ENCODE assay signal across 1 cellular context in the genomic region with DNA sequence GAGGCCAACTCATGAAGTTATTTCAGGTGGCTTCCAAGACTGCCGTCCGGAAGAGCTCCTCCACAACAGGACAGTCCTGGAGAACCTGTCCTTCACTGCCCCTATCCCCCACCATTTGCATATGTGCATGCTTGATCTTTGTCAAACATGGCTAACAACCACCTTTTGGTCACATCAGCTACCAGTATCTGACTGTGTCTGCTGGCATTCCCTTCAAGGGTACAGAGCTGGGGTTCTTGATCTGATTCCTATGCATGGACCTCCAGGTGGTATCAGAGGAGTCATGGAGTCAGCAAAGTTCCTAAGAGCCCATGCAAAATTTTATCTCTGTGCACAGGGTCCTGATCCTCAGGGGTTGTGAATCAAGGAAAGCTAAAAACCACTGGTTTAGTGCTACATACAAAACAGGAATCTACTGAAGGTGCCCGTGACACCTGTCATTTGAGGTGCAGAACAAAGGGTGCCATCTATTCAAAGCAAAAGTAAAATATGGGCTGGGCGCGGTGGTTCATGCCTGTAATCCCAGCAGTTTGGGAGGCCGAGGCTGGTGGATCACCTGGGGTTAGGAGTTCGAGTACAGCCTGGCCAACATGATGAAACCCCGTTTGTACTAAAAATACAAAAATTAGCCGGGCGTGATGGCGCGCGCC.
TF ChIP-seq lines count a peak whose summit lies in the region.

No MANE protein-coding gene starts in this region.

TF ChIP-seq in GM23338, 12 proteins besides CTCF, POLR2A, EP300 and RAD21:
- TF ChIP-seq, protein P1, sequence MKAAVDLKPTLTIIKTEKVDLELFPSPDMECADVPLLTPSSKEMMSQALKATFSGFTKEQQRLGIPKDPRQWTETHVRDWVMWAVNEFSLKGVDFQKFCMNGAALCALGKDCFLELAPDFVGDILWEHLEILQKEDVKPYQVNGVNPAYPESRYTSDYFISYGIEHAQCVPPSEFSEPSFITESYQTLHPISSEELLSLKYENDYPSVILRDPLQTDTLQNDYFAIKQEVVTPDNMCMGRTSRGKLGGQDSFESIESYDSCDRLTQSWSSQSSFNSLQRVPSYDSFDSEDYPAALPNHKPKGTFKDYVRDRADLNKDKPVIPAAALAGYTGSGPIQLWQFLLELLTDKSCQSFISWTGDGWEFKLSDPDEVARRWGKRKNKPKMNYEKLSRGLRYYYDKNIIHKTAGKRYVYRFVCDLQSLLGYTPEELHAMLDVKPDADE (IDR thresholded peaks at IDR 0.05), result no peak
- TF ChIP-seq, protein P2, sequence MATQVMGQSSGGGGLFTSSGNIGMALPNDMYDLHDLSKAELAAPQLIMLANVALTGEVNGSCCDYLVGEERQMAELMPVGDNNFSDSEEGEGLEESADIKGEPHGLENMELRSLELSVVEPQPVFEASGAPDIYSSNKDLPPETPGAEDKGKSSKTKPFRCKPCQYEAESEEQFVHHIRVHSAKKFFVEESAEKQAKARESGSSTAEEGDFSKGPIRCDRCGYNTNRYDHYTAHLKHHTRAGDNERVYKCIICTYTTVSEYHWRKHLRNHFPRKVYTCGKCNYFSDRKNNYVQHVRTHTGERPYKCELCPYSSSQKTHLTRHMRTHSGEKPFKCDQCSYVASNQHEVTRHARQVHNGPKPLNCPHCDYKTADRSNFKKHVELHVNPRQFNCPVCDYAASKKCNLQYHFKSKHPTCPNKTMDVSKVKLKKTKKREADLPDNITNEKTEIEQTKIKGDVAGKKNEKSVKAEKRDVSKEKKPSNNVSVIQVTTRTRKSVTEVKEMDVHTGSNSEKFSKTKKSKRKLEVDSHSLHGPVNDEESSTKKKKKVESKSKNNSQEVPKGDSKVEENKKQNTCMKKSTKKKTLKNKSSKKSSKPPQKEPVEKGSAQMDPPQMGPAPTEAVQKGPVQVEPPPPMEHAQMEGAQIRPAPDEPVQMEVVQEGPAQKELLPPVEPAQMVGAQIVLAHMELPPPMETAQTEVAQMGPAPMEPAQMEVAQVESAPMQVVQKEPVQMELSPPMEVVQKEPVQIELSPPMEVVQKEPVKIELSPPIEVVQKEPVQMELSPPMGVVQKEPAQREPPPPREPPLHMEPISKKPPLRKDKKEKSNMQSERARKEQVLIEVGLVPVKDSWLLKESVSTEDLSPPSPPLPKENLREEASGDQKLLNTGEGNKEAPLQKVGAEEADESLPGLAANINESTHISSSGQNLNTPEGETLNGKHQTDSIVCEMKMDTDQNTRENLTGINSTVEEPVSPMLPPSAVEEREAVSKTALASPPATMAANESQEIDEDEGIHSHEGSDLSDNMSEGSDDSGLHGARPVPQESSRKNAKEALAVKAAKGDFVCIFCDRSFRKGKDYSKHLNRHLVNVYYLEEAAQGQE (IDR thresholded peaks at IDR 0.05; ENCODE audit: unreplicated experiment), result no peak
- TF ChIP-seq JUNB (IDR thresholded peaks at IDR 0.05; ENCODE audit: unreplicated experiment) (no peak), POLR2AphosphoS5 (IDR thresholded peaks at IDR 0.05; ENCODE audit: low read depth) (no peak), ZNF331 (CRISPR knock-in tag; IDR thresholded peaks at IDR 0.05; ENCODE audit: low read depth) (no peak), CREB1 (CRISPR knock-in tag; IDR thresholded peaks at IDR 0.05; ENCODE audit: low read depth) (no peak), STAT1 (IDR thresholded peaks at IDR 0.05; ENCODE audit: unreplicated experiment) (no peak), NANOG (IDR thresholded peaks at IDR 0.05; ENCODE audit: borderline replicate concordance) (no peak), EZH2phosphoT487 (IDR thresholded peaks at IDR 0.05; ENCODE audit: unreplicated experiment) (no peak), EZH2 (IDR thresholded peaks at IDR 0.05; ENCODE audit: low read depth, unreplicated experiment) (no peak)
- TF ChIP-seq, protein P3, sequence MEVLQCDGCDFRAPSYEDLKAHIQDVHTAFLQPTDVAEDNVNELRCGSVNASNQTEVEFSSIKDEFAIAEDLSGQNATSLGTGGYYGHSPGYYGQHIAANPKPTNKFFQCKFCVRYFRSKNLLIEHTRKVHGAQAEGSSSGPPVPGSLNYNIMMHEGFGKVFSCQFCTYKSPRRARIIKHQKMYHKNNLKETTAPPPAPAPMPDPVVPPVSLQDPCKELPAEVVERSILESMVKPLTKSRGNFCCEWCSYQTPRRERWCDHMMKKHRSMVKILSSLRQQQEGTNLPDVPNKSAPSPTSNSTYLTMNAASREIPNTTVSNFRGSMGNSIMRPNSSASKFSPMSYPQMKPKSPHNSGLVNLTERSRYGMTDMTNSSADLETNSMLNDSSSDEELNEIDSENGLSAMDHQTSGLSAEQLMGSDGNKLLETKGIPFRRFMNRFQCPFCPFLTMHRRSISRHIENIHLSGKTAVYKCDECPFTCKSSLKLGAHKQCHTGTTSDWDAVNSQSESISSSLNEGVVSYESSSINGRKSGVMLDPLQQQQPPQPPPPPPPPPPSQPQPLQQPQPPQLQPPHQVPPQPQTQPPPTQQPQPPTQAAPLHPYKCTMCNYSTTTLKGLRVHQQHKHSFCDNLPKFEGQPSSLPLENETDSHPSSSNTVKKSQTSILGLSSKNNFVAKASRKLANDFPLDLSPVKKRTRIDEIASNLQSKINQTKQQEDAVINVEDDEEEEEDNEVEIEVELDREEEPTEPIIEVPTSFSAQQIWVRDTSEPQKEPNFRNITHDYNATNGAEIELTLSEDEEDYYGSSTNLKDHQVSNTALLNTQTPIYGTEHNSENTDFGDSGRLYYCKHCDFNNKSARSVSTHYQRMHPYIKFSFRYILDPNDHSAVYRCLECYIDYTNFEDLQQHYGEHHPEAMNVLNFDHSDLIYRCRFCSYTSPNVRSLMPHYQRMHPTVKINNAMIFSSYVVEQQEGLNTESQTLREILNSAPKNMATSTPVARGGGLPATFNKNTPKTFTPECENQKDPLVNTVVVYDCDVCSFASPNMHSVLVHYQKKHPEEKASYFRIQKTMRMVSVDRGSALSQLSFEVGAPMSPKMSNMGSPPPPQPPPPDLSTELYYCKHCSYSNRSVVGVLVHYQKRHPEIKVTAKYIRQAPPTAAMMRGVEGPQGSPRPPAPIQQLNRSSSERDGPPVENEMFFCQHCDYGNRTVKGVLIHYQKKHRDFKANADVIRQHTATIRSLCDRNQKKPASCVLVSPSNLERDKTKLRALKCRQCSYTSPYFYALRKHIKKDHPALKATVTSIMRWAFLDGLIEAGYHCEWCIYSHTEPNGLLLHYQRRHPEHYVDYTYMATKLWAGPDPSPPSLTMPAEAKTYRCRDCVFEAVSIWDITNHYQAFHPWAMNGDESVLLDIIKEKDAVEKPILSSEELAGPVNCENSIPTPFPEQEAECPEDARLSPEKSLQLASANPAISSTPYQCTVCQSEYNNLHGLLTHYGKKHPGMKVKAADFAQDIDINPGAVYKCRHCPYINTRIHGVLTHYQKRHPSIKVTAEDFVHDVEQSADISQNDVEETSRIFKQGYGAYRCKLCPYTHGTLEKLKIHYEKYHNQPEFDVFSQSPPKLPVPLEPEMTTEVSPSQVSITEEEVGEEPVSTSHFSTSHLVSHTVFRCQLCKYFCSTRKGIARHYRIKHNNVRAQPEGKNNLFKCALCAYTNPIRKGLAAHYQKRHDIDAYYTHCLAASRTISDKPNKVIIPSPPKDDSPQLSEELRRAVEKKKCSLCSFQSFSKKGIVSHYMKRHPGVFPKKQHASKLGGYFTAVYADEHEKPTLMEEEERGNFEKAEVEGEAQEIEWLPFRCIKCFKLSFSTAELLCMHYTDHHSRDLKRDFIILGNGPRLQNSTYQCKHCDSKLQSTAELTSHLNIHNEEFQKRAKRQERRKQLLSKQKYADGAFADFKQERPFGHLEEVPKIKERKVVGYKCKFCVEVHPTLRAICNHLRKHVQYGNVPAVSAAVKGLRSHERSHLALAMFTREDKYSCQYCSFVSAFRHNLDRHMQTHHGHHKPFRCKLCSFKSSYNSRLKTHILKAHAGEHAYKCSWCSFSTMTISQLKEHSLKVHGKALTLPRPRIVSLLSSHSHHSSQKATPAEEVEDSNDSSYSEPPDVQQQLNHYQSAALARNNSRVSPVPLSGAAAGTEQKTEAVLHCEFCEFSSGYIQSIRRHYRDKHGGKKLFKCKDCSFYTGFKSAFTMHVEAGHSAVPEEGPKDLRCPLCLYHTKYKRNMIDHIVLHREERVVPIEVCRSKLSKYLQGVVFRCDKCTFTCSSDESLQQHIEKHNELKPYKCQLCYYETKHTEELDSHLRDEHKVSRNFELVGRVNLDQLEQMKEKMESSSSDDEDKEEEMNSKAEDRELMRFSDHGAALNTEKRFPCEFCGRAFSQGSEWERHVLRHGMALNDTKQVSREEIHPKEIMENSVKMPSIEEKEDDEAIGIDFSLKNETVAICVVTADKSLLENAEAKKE (CRISPR knock-in tag; IDR thresholded peaks at IDR 0.05), result no peak
